Comparison of ENCODE assay signal across 8 cellular contexts in the genomic region with DNA sequence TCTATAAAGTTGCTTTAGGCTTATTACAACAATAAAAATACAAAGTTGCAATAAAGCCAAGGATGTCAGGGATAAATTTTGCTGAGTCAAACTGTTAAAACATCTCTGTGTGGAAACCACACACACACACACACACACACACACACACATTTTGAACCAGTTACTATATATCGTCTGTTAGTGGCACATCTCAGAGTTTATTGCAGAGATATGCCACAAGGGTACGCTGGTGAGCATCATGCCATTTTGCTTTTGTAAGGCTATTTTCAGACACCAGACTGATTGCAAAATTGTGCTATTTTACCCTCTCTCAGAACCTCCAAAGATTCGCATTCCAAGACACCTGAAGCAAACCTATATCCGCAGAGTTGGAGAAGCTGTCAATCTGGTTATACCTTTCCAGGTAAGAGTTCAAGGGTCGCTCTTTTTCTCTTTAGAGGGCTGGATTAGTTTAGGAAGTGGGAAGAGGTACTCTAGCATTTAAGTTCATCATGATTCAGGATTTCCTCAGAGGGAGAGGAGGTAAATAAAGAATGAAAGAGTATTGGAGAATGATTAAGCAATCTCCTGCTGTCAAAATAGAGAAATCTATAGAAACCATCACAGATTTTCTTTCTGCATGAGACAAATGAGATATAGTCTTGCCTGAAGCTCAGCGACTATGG. TPM values are rescaled to one million over a fixed set of nuclear protein-coding genes. Genes with fewer than 3 reads are reported as not detected.
A peak's percentile ranks its signal among the peaks of the same experiment; 100 is the strongest.
DNase-seq lines count a peak whose midpoint lies in the region; ATAC-seq, FAIRE-seq and TF ChIP-seq lines count a peak whose summit lies in the region.

No MANE protein-coding gene starts in this region.

- ATAC-seq in esophagus mucosa (peak; percentile 57), HG02571 (IDR thresholded peaks at IDR 0.05; ENCODE audit: unreplicated experiment) (no peak), HG03135 (IDR thresholded peaks at IDR 0.05; ENCODE audit: unreplicated experiment) (no peak)

- DNase-seq in DMS53 treated with DMSO at 0.1 percent for 48 hours (lab: John Stamatoyannopoulos, UW; ENCODE audit: unreplicated experiment) (peak; percentile 39), HTR-8/SVneo (ENCODE audit: insufficient read length, low spot score) (peak; percentile 28), UCSD-AML1 (lab: John Stamatoyannopoulos, UW; ENCODE audit: unreplicated experiment) (peak; percentile 20), retina (no peak)

- no peaks in the 10 kb centered on the region for H3K79me2 ChIP-seq in neural cell (replicated peaks; ENCODE audit: insufficient read depth, low read length)

- no peak overlapping the region for H3K27ac ChIP-seq in neural cell (ENCODE audit: low read length)

- no peaks in the 10 kb centered on the region for H3F3A ChIP-seq in neural cell (ENCODE audit: insufficient read depth, low read length, poor library complexity, severe bottlenecking)

- H2AFZ ChIP-seq in neural cell (ENCODE audit: low read depth, low read length) = no peak overlapping the region

- H3K4me2 ChIP-seq in neural cell (ENCODE audit: low read length) = no peak overlapping the region

- H3K9me3 ChIP-seq in neural cell (ENCODE audit: low read length) = no peaks in the 10 kb centered on the region

- peak; percentile 13 for FAIRE-seq in HTR-8/SVneo (lab: Jason Lieb, UNC)

- H4K20me1 ChIP-seq in neural cell (ENCODE audit: insufficient read depth) = no peaks in the 10 kb centered on the region

- TF ChIP-seq CTCF in neural cell (IDR thresholded peaks at IDR 0.05; ENCODE audit: poor library complexity, severe bottlenecking) = peak; percentile 19

- no peaks in the 10 kb centered on the region for H3K36me3 ChIP-seq in neural cell (ENCODE audit: insufficient read depth, low read length)

- no peak for TF ChIP-seq EP300 in neural cell (conservative IDR thresholded peaks at IDR 0.05; ENCODE audit: poor library complexity, severe bottlenecking)

- no peak for TF ChIP-seq RAD21 in neural cell (conservative IDR thresholded peaks at IDR 0.05)

- no peaks in the 10 kb centered on the region for H3K9me2 ChIP-seq in neural cell (ENCODE audit: insufficient read depth, low read length)

- no peak overlapping the region for H3K9ac ChIP-seq in neural cell (ENCODE audit: low read length)

- H3K27me3 ChIP-seq in neural cell (ENCODE audit: insufficient read depth, low read depth, low read length) = no peaks in the 10 kb centered on the region

- H3K4me3 ChIP-seq in neural cell (ENCODE audit: low read length) = no peak overlapping the region

TF ChIP-seq in neural cell, 6 proteins besides CTCF, POLR2A, EP300 and RAD21:
- no peak for TF ChIP-seq EZH2 (IDR thresholded peaks at IDR 0.05; ENCODE audit: borderline replicate concordance, insufficient read depth, low read length, poor library complexity, severe bottlenecking)
- TF ChIP-seq TAF1 (IDR thresholded peaks at IDR 0.05; ENCODE audit: low read depth) = no peak
- TF ChIP-seq SMC3 (conservative IDR thresholded peaks at IDR 0.05; ENCODE audit: poor library complexity) = no peak
- TF ChIP-seq REST (IDR thresholded peaks at IDR 0.05; ENCODE audit: borderline replicate concordance) = no peak

RNA-seq across cellular contexts. Expression of gene CHPT1, which starts 27.3 kb away (rescaled TPM):
- total RNA-seq in esophagus mucosa = 8.0 TPM
- 11.9 and 20.5 TPM in 2 replicates for polyA plus RNA-seq in neural cell
- polyA minus RNA-seq in neural cell = 15.8 and 16.6 TPM in 2 replicates
